8 cellular contexts compared by ENCODE assay signal in the genomic region with DNA sequence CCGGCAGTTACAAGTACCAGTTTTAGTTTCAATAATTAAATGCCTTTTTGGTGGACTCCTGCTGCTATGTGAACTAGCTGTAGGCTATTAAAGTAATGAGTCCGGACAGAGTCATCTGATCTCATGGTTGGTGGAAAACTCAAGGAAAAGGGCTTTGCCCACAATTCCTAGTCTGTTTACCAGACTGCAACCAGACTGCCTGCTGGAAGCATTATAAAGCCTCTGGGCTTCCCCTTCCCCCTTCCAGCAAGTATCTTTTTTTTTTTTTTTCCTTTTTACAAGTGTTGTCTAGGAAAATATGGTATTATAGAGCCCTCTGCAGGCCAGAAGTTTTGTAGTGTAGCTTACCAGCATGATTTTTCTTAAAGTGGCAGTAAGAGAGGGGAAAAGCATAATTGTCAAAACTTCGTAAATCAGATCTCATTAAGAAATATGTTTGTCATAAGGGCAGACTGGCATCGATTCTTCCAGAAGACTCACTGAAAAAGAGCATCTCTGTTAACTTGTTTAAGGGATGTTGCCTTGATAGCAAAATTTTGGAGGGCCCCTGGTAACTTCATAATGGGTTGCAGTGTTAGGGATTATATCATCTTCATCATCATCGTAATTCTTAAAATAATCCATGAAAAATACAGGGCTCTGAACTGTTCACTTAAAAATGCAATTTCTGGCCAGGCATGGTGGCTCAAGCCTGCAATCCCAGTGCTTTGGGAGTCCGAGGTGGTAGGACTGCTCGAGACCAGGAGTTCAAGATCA.
A peak's percentile ranks its signal among the peaks of the same experiment; 100 is the strongest.
DNase-seq lines count a peak whose midpoint lies in the region; ATAC-seq and TF ChIP-seq lines count a peak whose summit lies in the region.

No MANE protein-coding gene starts in this region.

- intact Hi-C loops in CD8-positive, alpha-beta T cell (cut with DNase I, micrococcal nuclease) = loop anchor here (1.0 to 5.0 kb wide), 3 partner anchors 724 to 1239 kb away; no protein-coding TSS in a partner anchor

- H3K4me3 ChIP-seq in CD8-positive, alpha-beta T cell (ENCODE audit: low read depth, low read length) = no peak overlapping the region

- no peak for ATAC-seq in CD8-positive, alpha-beta T cell
- peak; percentile 48 to 52 for ATAC-seq in naive B cell (ENCODE audit: low read depth in 2 of 2)

- no peaks in the 10 kb centered on the region for H3K36me3 Mint-ChIP-seq in CD8-positive, alpha-beta T cell
- H3K36me3 Mint-ChIP-seq in naive B cell = peaks cover 0 to 5% of the 10 kb centered on the region in 2 donors
- no peaks in the 10 kb centered on the region for H3K36me3 Mint-ChIP-seq in activated CD4-positive, alpha-beta memory T cell treated with anti-CD3 and anti-CD28 coated beads, Interleukin-2, amount 10 ng/mL, durations not matched to agents 7 days and 5 days (ENCODE audit: low read depth)

- H3K9me3 Mint-ChIP-seq in CD8-positive, alpha-beta T cell = peaks cover 2% of the 10 kb centered on the region
- H3K9me3 Mint-ChIP-seq in naive B cell = no peaks in the 10 kb centered on the region
- H3K9me3 Mint-ChIP-seq in activated CD4-positive, alpha-beta memory T cell treated with anti-CD3 and anti-CD28 coated beads, Interleukin-2, amount 10 ng/mL, durations not matched to agents 7 days and 5 days = no peaks in the 10 kb centered on the region

- peak; percentile 25 for TF ChIP-seq CTCF in CD8-positive, alpha-beta T cell (IDR thresholded peaks at IDR 0.05)
- TF ChIP-seq CTCF in GM20000 (IDR thresholded peaks at IDR 0.05; ENCODE audit: extremely low read depth, missing control alignments) = peak; percentile 35

- no peaks in the 10 kb centered on the region for H3K27me3 Mint-ChIP-seq in CD8-positive, alpha-beta T cell (ENCODE audit: low read depth)
- H3K27me3 Mint-ChIP-seq in naive B cell = no peaks in the 10 kb centered on the region
- no peaks in the 10 kb centered on the region for H3K27me3 Mint-ChIP-seq in activated CD4-positive, alpha-beta memory T cell treated with anti-CD3 and anti-CD28 coated beads, Interleukin-2, amount 10 ng/mL, durations not matched to agents 7 days and 5 days

- H3K27me3 ChIP-seq in CD8-positive, alpha-beta T cell (ENCODE audit: insufficient read depth, low read length) = no peaks in the 10 kb centered on the region

- CTCF ChIA-PET in CD8-positive, alpha-beta T cell (lab: Charles Lee) = interaction anchor here (1.1 to 2.8 kb wide), 7 partner anchors 11 to 748 kb away, joined by 3 to 13 read pairs (median 3); no protein-coding TSS in a partner anchor
- CTCF ChIA-PET in activated CD4-positive, alpha-beta memory T cell treated with anti-CD3 and anti-CD28 coated beads, Interleukin-2, amount 10 ng/mL, durations not matched to agents 7 days and 5 days (lab: Charles Lee) = interaction anchor here (0.7 to 5.0 kb wide), 9 partner anchors 60 to 725 kb away, joined by 3 to 23 read pairs (median 4); no protein-coding TSS in a partner anchor

- no peaks in the 10 kb centered on the region for H3K9me3 ChIP-seq in CD8-positive, alpha-beta T cell (ENCODE audit: low read length)

- POLR2A ChIA-PET in CD8-positive, alpha-beta T cell (lab: Charles Lee) = interaction anchor here (0.9 kb wide), 1 partner anchor 10 kb away, joined by 3 read pairs; no protein-coding TSS in a partner anchor
- POLR2A ChIA-PET in activated CD4-positive, alpha-beta memory T cell treated with anti-CD3 and anti-CD28 coated beads, Interleukin-2, amount 10 ng/mL, durations not matched to agents 7 days and 5 days (lab: Charles Lee) = no interaction called here

- H3K4me1 ChIP-seq in CD8-positive, alpha-beta T cell (ENCODE audit: insufficient read depth, low read length) = no peaks in the 10 kb centered on the region

- H3K4me1 Mint-ChIP-seq in CD8-positive, alpha-beta T cell (ENCODE audit: low read depth) = no peaks in the 10 kb centered on the region
- peaks cover 47 to 54% (median 51%) of the 10 kb centered on the region in 3 donors for H3K4me1 Mint-ChIP-seq in naive B cell
- peaks cover 8% of the 10 kb centered on the region for H3K4me1 Mint-ChIP-seq in activated CD4-positive, alpha-beta memory T cell treated with anti-CD3 and anti-CD28 coated beads, Interleukin-2, amount 10 ng/mL, durations not matched to agents 7 days and 5 days

- H3K36me3 ChIP-seq in CD8-positive, alpha-beta T cell (ENCODE audit: insufficient read depth, low read length) = no peaks in the 10 kb centered on the region

- H3K4me3 Mint-ChIP-seq in CD8-positive, alpha-beta T cell = no peak overlapping the region
- H3K4me3 Mint-ChIP-seq in naive B cell = no peak overlapping the region
- no peak overlapping the region for H3K4me3 Mint-ChIP-seq in activated CD4-positive, alpha-beta memory T cell treated with anti-CD3 and anti-CD28 coated beads, Interleukin-2, amount 10 ng/mL, durations not matched to agents 7 days and 5 days

- H3K27ac ChIP-seq in CD8-positive, alpha-beta T cell (ENCODE audit: low read depth, low read length) = no peak overlapping the region

- DNase-seq in CD8-positive, alpha-beta T cell = no peak
- DNase-seq in GM20000 (ENCODE audit: low spot score) (peak; percentile 30), NCI-H1105 treated with DMSO at 0.1 percent for 48 hours (lab: John Stamatoyannopoulos, UW) (peak; percentile 87), SHP77 treated with DMSO at 0.1 percent for 48 hours (lab: John Stamatoyannopoulos, UW) (peak; percentile 23), epidermal melanocyte (ENCODE audit: insufficient read length, low spot score) (peak; percentile 85), naive B cell (peak; percentile 27)
- no peak for DNase-seq in activated CD4-positive, alpha-beta memory T cell treated with anti-CD3 and anti-CD28 coated beads, Interleukin-2, amount 10 ng/mL, durations not matched to agents 7 days and 5 days
- no peak for DNase-seq in stimulated activated CD8-positive, alpha-beta memory T cell treated with anti-CD3 and anti-CD28 coated beads, Interleukin-4, amount 100 ng/mL, for 48 hours

- H3K27ac Mint-ChIP-seq in CD8-positive, alpha-beta T cell = no peak overlapping the region
- peak overlapping the region in 1 of 6 donors; percentile 24 for H3K27ac Mint-ChIP-seq in naive B cell
- no peak overlapping the region for H3K27ac Mint-ChIP-seq in activated CD4-positive, alpha-beta memory T cell treated with anti-CD3 and anti-CD28 coated beads, Interleukin-2, amount 10 ng/mL, durations not matched to agents 7 days and 5 days

Comparison
In these comparisons a context has a peak if more than half of its experiments do, and no peak if none do; other contexts are left out.
1. DNase-seq: peak in GM20000 (single experiment), NCI-H1105 treated with DMSO at 0.1 percent for 48 hours (single experiment), SHP77 treated with DMSO at 0.1 percent for 48 hours (single experiment), epidermal melanocyte (single experiment) and naive B cell (single experiment); none in CD8-positive, alpha-beta T cell (0 of 7), activated CD4-positive, alpha-beta memory T cell treated with anti-CD3 and anti-CD28 coated beads, Interleukin-2, amount 10 ng/mL, durations not matched to agents 7 days and 5 days (single experiment) and stimulated activated CD8-positive, alpha-beta memory T cell treated with anti-CD3 and anti-CD28 coated beads, Interleukin-4, amount 100 ng/mL, for 48 hours (single experiment).